Comparison of ENCODE assay signal across 8 cellular contexts in genomic region chr18:8949206-8949605, GRCh38.
DNase-seq lines count a peak whose midpoint lies in the region; ATAC-seq and TF ChIP-seq lines count a peak whose summit lies in the region.
"Had no signal": no experiment of that assay in that cellular context is flagged by ENCODE, and none has a peak within 500 bp of the region (broad histone marks: within the 10 kb centered on the region; RNA-seq: fewer than 3 reads in every experiment).

No MANE protein-coding gene starts in this region.

- no peaks in the 10 kb centered on the region for H3K36me3 ChIP-seq in rectal smooth muscle tissue (ENCODE audit: control insufficient read depth, insufficient read depth, low read length)
- no peaks in the 10 kb centered on the region for H3K36me3 ChIP-seq in naive thymus-derived CD4-positive, alpha-beta T cell (ENCODE audit: control insufficient read depth in 2 of 3, insufficient read depth in 3 of 3, low read length in 3 of 3)
- H3K36me3 ChIP-seq in testis (ENCODE audit: low read depth, missing control alignments), result no peaks in the 10 kb centered on the region

- no peak for TF ChIP-seq CTCF in chondrocyte (IDR thresholded peaks at IDR 0.05)
- TF ChIP-seq CTCF in testis (IDR thresholded peaks at IDR 0.05), result no peak

- no peaks in the 10 kb centered on the region for H3K9me3 ChIP-seq in naive thymus-derived CD4-positive, alpha-beta T cell (ENCODE audit: control insufficient read depth in 2 of 3, low read length in 3 of 3)
- H3K9me3 ChIP-seq in testis, result no peaks in the 10 kb centered on the region

- intact Hi-C loops in naive thymus-derived CD4-positive, alpha-beta T cell (cut with micrococcal nuclease), result no loop called here
- intact Hi-C loops in testis (cut with DNase I; ENCODE audit: low total_unique reads), result no loop called here

- DNase-seq in EH (ENCODE audit: low read depth), result peak; percentile 79
- peak; percentile 66 for DNase-seq in NCI-H2227 (lab: John Stamatoyannopoulos, UW; ENCODE audit: unreplicated experiment)
- DNase-seq in chondrocyte (ENCODE audit: low spot score), result no peak
- no peak for DNase-seq in naive thymus-derived CD4-positive, alpha-beta T cell
- no peak for DNase-seq in testis

- H3K27ac Mint-ChIP-seq in chondrocyte (ENCODE audit: unreplicated experiment), result peak overlapping the region; percentile 92
- H3K27ac Mint-ChIP-seq in naive thymus-derived CD4-positive, alpha-beta T cell, result peak overlapping the region in 1 of 9 donors; percentile 7
- H3K27ac Mint-ChIP-seq: dendritic cell treated with granulocyte-macrophage colony-stimulating factor and Interleukin-4, amounts not matched to agents 40 ng/mL and 50 ng/mL, for 4 days had no signal

- H3K4me1 ChIP-seq in rectal smooth muscle tissue (ENCODE audit: control insufficient read depth, insufficient read depth, low read length), result peaks cover 11% of the 10 kb centered on the region
- no peaks in the 10 kb centered on the region for H3K4me1 ChIP-seq in naive thymus-derived CD4-positive, alpha-beta T cell (ENCODE audit: control insufficient read depth in 2 of 2, insufficient read depth in 2 of 2, low read length in 2 of 2)
- no peaks in the 10 kb centered on the region for H3K4me1 ChIP-seq in testis

- peak overlapping the region; percentile 35 for H3K4me3 Mint-ChIP-seq in chondrocyte (ENCODE audit: unreplicated experiment)
- H3K4me3 Mint-ChIP-seq in naive thymus-derived CD4-positive, alpha-beta T cell, result no peak overlapping the region
- H3K4me3 Mint-ChIP-seq: dendritic cell treated with granulocyte-macrophage colony-stimulating factor and Interleukin-4, amounts not matched to agents 40 ng/mL and 50 ng/mL, for 4 days had no signal

- TF ChIP-seq POLR2A in testis (IDR thresholded peaks at IDR 0.05), result no peak

- CTCF ChIA-PET in naive thymus-derived CD4-positive, alpha-beta T cell (lab: Charles Lee), result no interaction called here

- 55 to 63% methylated on average over 13 of the region's 13 CpGs for WGBS in testis, 2 donors

- no peak for ATAC-seq in naive thymus-derived CD4-positive, alpha-beta T cell
- no peak for ATAC-seq in GM21576 (IDR thresholded peaks at IDR 0.05; ENCODE audit: unreplicated experiment)

- H3K9me3 Mint-ChIP-seq in chondrocyte (ENCODE audit: low read depth), result peaks cover 10% of the 10 kb centered on the region
- peaks cover 0 to 6% (median 0%) of the 10 kb centered on the region in 11 donors for H3K9me3 Mint-ChIP-seq in naive thymus-derived CD4-positive, alpha-beta T cell
- H3K9me3 Mint-ChIP-seq: dendritic cell treated with granulocyte-macrophage colony-stimulating factor and Interleukin-4, amounts not matched to agents 40 ng/mL and 50 ng/mL, for 4 days had no signal

- H3K27ac ChIP-seq in rectal smooth muscle tissue (ENCODE audit: low read depth, low read length), result peak overlapping the region; percentile 94
- H3K27ac ChIP-seq in naive thymus-derived CD4-positive, alpha-beta T cell (ENCODE audit: low read depth, low read length), result no peak overlapping the region
- H3K27ac ChIP-seq in testis, result no peak overlapping the region

- peaks cover 6% of the 10 kb centered on the region for H3K36me3 Mint-ChIP-seq in chondrocyte (ENCODE audit: low read depth)
- H3K36me3 Mint-ChIP-seq in naive thymus-derived CD4-positive, alpha-beta T cell, result no peaks in the 10 kb centered on the region

- H3K27me3 ChIP-seq in rectal smooth muscle tissue (ENCODE audit: control insufficient read depth, insufficient read depth, low read length) (no peaks in the 10 kb centered on the region), testis (no peaks in the 10 kb centered on the region)
- H3K27me3 ChIP-seq in naive thymus-derived CD4-positive, alpha-beta T cell (ENCODE audit: control insufficient read depth in 2 of 2, insufficient read depth in 2 of 2, low read length in 2 of 2), result no peaks in the 10 kb centered on the region

- POLR2A ChIA-PET in naive thymus-derived CD4-positive, alpha-beta T cell (lab: Charles Lee), result no interaction called here

- peaks cover 46% of the 10 kb centered on the region for H3K4me1 Mint-ChIP-seq in chondrocyte (ENCODE audit: low read depth)
- H3K4me1 Mint-ChIP-seq in naive thymus-derived CD4-positive, alpha-beta T cell, result peaks cover 0 to 10% (median 5%) of the 10 kb centered on the region in 7 donors

- H3K4me3 ChIP-seq in rectal smooth muscle tissue (ENCODE audit: low read length) (peak overlapping the region; percentile 43), testis (no peak overlapping the region)
- no peak overlapping the region for H3K4me3 ChIP-seq in naive thymus-derived CD4-positive, alpha-beta T cell (ENCODE audit: low read length)

- no peak overlapping the region for H3K9ac ChIP-seq in rectal smooth muscle tissue (ENCODE audit: low read length)

- H3K27me3 Mint-ChIP-seq in chondrocyte (ENCODE audit: low read depth), result no peaks in the 10 kb centered on the region
- H3K27me3 Mint-ChIP-seq in naive thymus-derived CD4-positive, alpha-beta T cell, result peaks cover 0 to 23% (median 13%) of the 10 kb centered on the region in 5 donors

Comparison
In these comparisons a context has a peak if more than half of its experiments do, and no peak if none do; other contexts are left out.
1. DNase-seq: peak in EH (single experiment) and NCI-H2227 (single experiment); none in chondrocyte (single experiment), naive thymus-derived CD4-positive, alpha-beta T cell (0 of 9) and testis (single experiment).